ENCODE assay signal across 1 cellular context in genomic region chr15:65414841-65415621, GRCh38.
A peak's percentile ranks its signal among the peaks of the same experiment; 100 is the strongest.
TF ChIP-seq lines count a peak whose summit lies in the region.

No MANE protein-coding gene starts in this region.

TF ChIP-seq in HepG2, 621 proteins besides CTCF, POLR2A, EP300 and RAD21 (continued from another document):
- TF ChIP-seq TFAP4 (IDR thresholded peaks at IDR 0.05; ENCODE audit: borderline replicate concordance, low read depth) (peak; percentile 64; the same call in 1 of the 2 replicates), ZFP82 (CRISPR knock-in tag; IDR thresholded peaks at IDR 0.05; ENCODE audit: borderline replicate concordance) (no peak), DNMT3B (CRISPR knock-in tag; conservative IDR thresholded peaks at IDR 0.05) (0 out of 2 replicates have a peak, but pooled peaks have one; percentile 34), SRSF4 (IDR thresholded peaks at IDR 0.05; ENCODE audit: low read depth, low read length, poor library complexity, severe bottlenecking) (no peak), PAXIP1 (CRISPR knock-in tag; conservative IDR thresholded peaks at IDR 0.05) (0 out of 2 replicates have a peak, but pooled peaks have one; percentile 14), FOXA1 (IDR thresholded peaks at IDR 0.05) (no peak), FOXA1 (CRISPR knock-in tag; IDR thresholded peaks at IDR 0.05) (0 out of 2 replicates have a peak, but pooled peaks have one; percentile 21), ZNF781 (CRISPR knock-in tag; IDR thresholded peaks at IDR 0.05; ENCODE audit: borderline replicate concordance, not compliant biosample characterization) (no peak), ZNF687 (CRISPR knock-in tag; IDR thresholded peaks at IDR 0.05) (peak; percentile 41; the same call in 1 of the 2 replicates), FOSL2 (CRISPR knock-in tag; IDR thresholded peaks at IDR 0.05) (0 out of 2 replicates have a peak, but pooled peaks have one; percentile 8), ZBTB7B (CRISPR knock-in tag; IDR thresholded peaks at IDR 0.05) (no peak), PATZ1 (CRISPR knock-in tag; IDR thresholded peaks at IDR 0.05) (peak; percentile 62)
TF ChIP-seq in HepG2: peak in this region for 12.
